Comparison of ENCODE assay signal across 9 cellular contexts in genomic region chr4:143773998-143774898, GRCh38.
DNase-seq lines count a peak whose midpoint lies in the region; ATAC-seq and TF ChIP-seq lines count a peak whose summit lies in the region.
"Had no signal": no experiment of that assay in that cellular context is flagged by ENCODE, and none has a peak within 500 bp of the region (broad histone marks: within the 10 kb centered on the region; RNA-seq: fewer than 3 reads in every experiment).

No MANE protein-coding gene starts in this region.

- no peak overlapping the region for H3K4me3 ChIP-seq in right lobe of liver
- H3K4me3 ChIP-seq: BLaER1 treated with 17β-estradiol and CSF1 and Interleukin-3, amounts not matched to agents 10 nM and 100 nM had no signal

- no peaks in the 10 kb centered on the region for H3K36me3 ChIP-seq in right lobe of liver
- H3K36me3 ChIP-seq: BLaER1 treated with 17β-estradiol and CSF1 and Interleukin-3, amounts not matched to agents 10 nM and 100 nM had no signal

- DNase-seq in NCI-H1436 (lab: John Stamatoyannopoulos, UW) (peak; percentile 3), NCI-H1436 treated with DMSO at 0.1 percent for 48 hours (lab: John Stamatoyannopoulos, UW) (no peak), GM20000 (ENCODE audit: low spot score) (peak; percentile 46), RPMI7951 (ENCODE audit: low read depth) (peak; percentile 4), T47D (ENCODE audit: low read depth in 1 of 2, low spot score in 1 of 2) (peak; percentile 5 to 81), right lobe of liver (peak in 2 of 3 donors; percentile 22 to 42)
- DNase-seq in stimulated activated naive B cell treated with anti-CD40 and anti-IgM and Interleukin-4, amounts not matched to agents 10 μg/mL and 1 μg/mL and 100 μg/mL, for 72 hours = peak; percentile 49

- ATAC-seq in HG03469 (IDR thresholded peaks at IDR 0.05; ENCODE audit: unreplicated experiment) = peak; percentile 100
- ATAC-seq in right lobe of liver = peak; percentile 83 to 93 (median 89)
- ATAC-seq in stimulated activated naive B cell treated with anti-CD40 and anti-IgM and Interleukin-4, amounts not matched to agents 10 μg/mL and 1 μg/mL and 100 μg/mL, for 72 hours (replicated peaks) = peak; percentile 98

- H3K4me1 Mint-ChIP-seq in stimulated activated naive B cell treated with anti-CD40 and anti-IgM and Interleukin-4, amounts not matched to agents 10 μg/mL and 1 μg/mL and 100 μg/mL, for 72 hours = peaks cover 7 to 11% of the 10 kb centered on the region in 2 donors

- intact Hi-C loops in right lobe of liver (cut with DNase I) = no loop called here

- no peaks in the 10 kb centered on the region for H3K4me1 ChIP-seq in right lobe of liver
- H3K4me1 ChIP-seq: BLaER1 treated with 17β-estradiol and CSF1 and Interleukin-3, amounts not matched to agents 10 nM and 100 nM had no signal

- WGBS in right lobe of liver (ENCODE audit: insufficient coverage, low coverage, low lambda C conversion rate, missing lambda C conversion rate) = 45% methylated on average over 5 of the region's 8 CpGs

- no peaks in the 10 kb centered on the region for H3K27me3 ChIP-seq in right lobe of liver
- H3K27me3 ChIP-seq: BLaER1 treated with 17β-estradiol and CSF1 and Interleukin-3, amounts not matched to agents 10 nM and 100 nM had no signal

- H3K4me3 Mint-ChIP-seq in stimulated activated naive B cell treated with anti-CD40 and anti-IgM and Interleukin-4, amounts not matched to agents 10 μg/mL and 1 μg/mL and 100 μg/mL, for 72 hours = no peak overlapping the region

- H3K9me3 Mint-ChIP-seq in stimulated activated naive B cell treated with anti-CD40 and anti-IgM and Interleukin-4, amounts not matched to agents 10 μg/mL and 1 μg/mL and 100 μg/mL, for 72 hours = peaks cover 0 to 2% of the 10 kb centered on the region in 2 donors

- H3K27me3 Mint-ChIP-seq in stimulated activated naive B cell treated with anti-CD40 and anti-IgM and Interleukin-4, amounts not matched to agents 10 μg/mL and 1 μg/mL and 100 μg/mL, for 72 hours = no peaks in the 10 kb centered on the region

- no peak for TF ChIP-seq POLR2A in right lobe of liver (IDR thresholded peaks at IDR 0.05)

- H3K9me3 ChIP-seq in right lobe of liver = no peaks in the 10 kb centered on the region
- H3K9me3 ChIP-seq: BLaER1 treated with 17β-estradiol and CSF1 and Interleukin-3, amounts not matched to agents 10 nM and 100 nM had no signal

- TF ChIP-seq CTCF in GM20000 (IDR thresholded peaks at IDR 0.05; ENCODE audit: extremely low read depth, missing control alignments) (peak; percentile 62), right lobe of liver (IDR thresholded peaks at IDR 0.05) (peak; percentile 52 to 68 (median 58))

- H3K36me3 Mint-ChIP-seq in stimulated activated naive B cell treated with anti-CD40 and anti-IgM and Interleukin-4, amounts not matched to agents 10 μg/mL and 1 μg/mL and 100 μg/mL, for 72 hours = no peaks in the 10 kb centered on the region

- H3K27ac Mint-ChIP-seq in stimulated activated naive B cell treated with anti-CD40 and anti-IgM and Interleukin-4, amounts not matched to agents 10 μg/mL and 1 μg/mL and 100 μg/mL, for 72 hours = no peak overlapping the region

- in situ Hi-C loops in T47D (cut with HindIII; ENCODE audit: low pct_unique_long_range_greater_than_20kb, low sequenced_read_pairs) = no loop called here

- no peak overlapping the region for H3K27ac ChIP-seq in right lobe of liver
- H3K27ac ChIP-seq: BLaER1 treated with 17β-estradiol and CSF1 and Interleukin-3, amounts not matched to agents 10 nM and 100 nM had no signal
